Comparison of ENCODE assay signal across 8 cellular contexts in the genomic region with DNA sequence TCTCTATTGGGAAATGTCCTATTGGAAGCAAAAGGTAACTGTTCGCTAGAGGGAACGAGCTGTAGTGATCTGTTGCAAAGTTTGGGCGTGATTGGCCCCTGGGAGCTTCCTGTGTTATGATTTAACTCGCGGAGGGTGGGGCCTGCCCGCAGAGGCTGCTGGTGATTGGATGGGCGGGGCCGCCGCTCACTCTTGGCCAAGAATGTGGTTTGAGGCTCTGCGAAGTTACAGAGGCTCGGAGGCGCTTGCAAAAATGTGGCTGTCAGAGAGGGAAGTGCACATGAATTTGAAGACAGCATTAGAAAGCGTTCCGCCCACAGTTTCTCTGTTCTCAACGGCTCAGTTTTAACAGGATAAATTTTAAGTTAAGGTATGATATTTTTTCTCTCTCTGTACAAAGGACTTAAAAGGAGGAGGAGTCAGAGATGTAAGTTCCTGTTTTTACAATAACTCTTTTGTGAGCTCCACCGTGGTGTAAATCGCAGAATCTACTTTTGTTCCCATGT. TPM values are rescaled to one million over a fixed set of nuclear protein-coding genes. Genes with fewer than 3 reads are reported as not detected.
DNase-seq lines count a peak whose midpoint lies in the region; ATAC-seq and TF ChIP-seq lines count a peak whose summit lies in the region.

No MANE protein-coding gene starts in this region.

- under 1% methylated on average over 17 of the region's 17 CpGs for WGBS in liver

- H3K27me3 ChIP-seq in AG04450 (ENCODE audit: control insufficient read depth, insufficient read depth, low read length) (no peaks in the 10 kb centered on the region), liver (ENCODE audit: control insufficient read depth in 4 of 4, insufficient read depth in 4 of 4, low read length in 3 of 4) (no peaks in the 10 kb centered on the region)

- peaks cover 0 to 21% (median 7%) of the 10 kb centered on the region in 4 donors for H3K4me1 ChIP-seq in liver (ENCODE audit: control insufficient read depth in 4 of 4, insufficient read depth in 4 of 4, low read length in 3 of 4)

- H3K27ac ChIP-seq in AG04450 (ENCODE audit: low read depth, low read length) (no peak overlapping the region), liver (ENCODE audit: low read depth in 1 of 2, low read length in 2 of 2) (peak overlapping the region; percentile 62 to 71)

- POLR2A ChIA-PET in AG04450 (lab: Yijun Ruan, JAX), result interaction anchor here (0.6 to 0.7 kb wide), 2 partner anchors 35 to 38 kb away, joined by 3 to 4 read pairs; no protein-coding TSS in a partner anchor

- ATAC-seq in GM18868 (IDR thresholded peaks at IDR 0.05; ENCODE audit: unreplicated experiment) (peak; percentile 99), HG03103 (IDR thresholded peaks at IDR 0.05; ENCODE audit: low read depth, unreplicated experiment) (peak; percentile 93)

- DNase-seq in AG04450 (ENCODE audit: low read depth, low spot score) (peak; percentile 88), NCI-H524 treated with DMSO at 0.1 percent for 48 hours (lab: John Stamatoyannopoulos, UW) (peak; percentile 93), dermis blood vessel endothelial cell (peak; percentile 97)
- DNase-seq in activated CD4-positive, alpha-beta T cell treated with anti-CD3 and anti-CD28 coated beads, Interleukin-2, amount 50 U/mL, for 1 hour, result peak; percentile 94
- peak; percentile 95 for DNase-seq in stimulated activated CD4-positive, alpha-beta T cell treated with anti-CD3 and anti-CD28 coated beads, Interleukin-4, amount 100 ng/mL, for 1 hour

- H3K36me3 ChIP-seq in liver (ENCODE audit: control insufficient read depth in 4 of 4, insufficient read depth in 3 of 4, low read depth in 1 of 4, low read length in 3 of 4), result no peaks in the 10 kb centered on the region

- peak; percentile 68 to 74 for TF ChIP-seq RAD21 in liver (IDR thresholded peaks at IDR 0.05)

- H3K9me3 ChIP-seq in AG04450 (ENCODE audit: control insufficient read depth, insufficient read depth, low read length) (no peaks in the 10 kb centered on the region), liver (ENCODE audit: control insufficient read depth in 4 of 4, low read length in 3 of 4) (no peaks in the 10 kb centered on the region)

- peak overlapping the region; percentile 47 to 71 for H3K9ac ChIP-seq in liver (ENCODE audit: low read depth in 1 of 2, low read length in 2 of 2)

- CTCF ChIA-PET in AG04450 (lab: Charles Lee), result interaction anchor here (0.6 to 2.3 kb wide), 20 partner anchors 9 to 459 kb away, joined by 3 to 14 read pairs (median 4); a partner anchor contains a TSS

- TF ChIP-seq CTCF in AG04450 (IDR thresholded peaks at IDR 0.05; ENCODE audit: low read depth, low read length) (peak; percentile 41), liver (IDR thresholded peaks at IDR 0.05; ENCODE audit: low read depth, low read length, missing input control) (peak; percentile 42)

- H3K4me3 ChIP-seq in AG04450 (ENCODE audit: low read depth, low read length) (peak overlapping the region; percentile 67), liver (ENCODE audit: low read depth in 1 of 3, low read length in 3 of 3) (peak overlapping the region; percentile 46 to 62 (median 50))

TF ChIP-seq in liver, 16 proteins besides CTCF, POLR2A, EP300 and RAD21:
- TF ChIP-seq, protein P1, sequence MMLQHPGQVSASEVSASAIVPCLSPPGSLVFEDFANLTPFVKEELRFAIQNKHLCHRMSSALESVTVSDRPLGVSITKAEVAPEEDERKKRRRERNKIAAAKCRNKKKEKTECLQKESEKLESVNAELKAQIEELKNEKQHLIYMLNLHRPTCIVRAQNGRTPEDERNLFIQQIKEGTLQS (IDR thresholded peaks at IDR 0.05), result peak; percentile 54
- TF ChIP-seq TAF1 (conservative IDR thresholded peaks at IDR 0.05) (peak; percentile 78), FOXA1 (IDR thresholded peaks at IDR 0.05) (no peak), NR2F2 (IDR thresholded peaks at IDR 0.05) (peak; percentile 11), SP1 (IDR thresholded peaks at IDR 0.05) (peak; percentile 86), EGR1 (IDR thresholded peaks at IDR 0.05; ENCODE audit: low read depth in 2 of 2) (peak in 1 of 2 donors; percentile 23), JUND (IDR thresholded peaks at IDR 0.05) (peak; percentile 13 to 53), HNF4A (conservative IDR thresholded peaks at IDR 0.05) (peak; percentile 36 to 37), FOXA2 (IDR thresholded peaks at IDR 0.05) (no peak), GABPA (IDR thresholded peaks at IDR 0.05 in 1 of 2, conservative IDR thresholded peaks at IDR 0.05 in 1 of 2) (peak; percentile 26 to 65), RXRA (IDR thresholded peaks at IDR 0.05) (peak; percentile 55 to 62), HNF4G (IDR thresholded peaks at IDR 0.05) (no peak), YY1 (IDR thresholded peaks at IDR 0.05) (peak; percentile 70)
- TF ChIP-seq, protein P2, sequence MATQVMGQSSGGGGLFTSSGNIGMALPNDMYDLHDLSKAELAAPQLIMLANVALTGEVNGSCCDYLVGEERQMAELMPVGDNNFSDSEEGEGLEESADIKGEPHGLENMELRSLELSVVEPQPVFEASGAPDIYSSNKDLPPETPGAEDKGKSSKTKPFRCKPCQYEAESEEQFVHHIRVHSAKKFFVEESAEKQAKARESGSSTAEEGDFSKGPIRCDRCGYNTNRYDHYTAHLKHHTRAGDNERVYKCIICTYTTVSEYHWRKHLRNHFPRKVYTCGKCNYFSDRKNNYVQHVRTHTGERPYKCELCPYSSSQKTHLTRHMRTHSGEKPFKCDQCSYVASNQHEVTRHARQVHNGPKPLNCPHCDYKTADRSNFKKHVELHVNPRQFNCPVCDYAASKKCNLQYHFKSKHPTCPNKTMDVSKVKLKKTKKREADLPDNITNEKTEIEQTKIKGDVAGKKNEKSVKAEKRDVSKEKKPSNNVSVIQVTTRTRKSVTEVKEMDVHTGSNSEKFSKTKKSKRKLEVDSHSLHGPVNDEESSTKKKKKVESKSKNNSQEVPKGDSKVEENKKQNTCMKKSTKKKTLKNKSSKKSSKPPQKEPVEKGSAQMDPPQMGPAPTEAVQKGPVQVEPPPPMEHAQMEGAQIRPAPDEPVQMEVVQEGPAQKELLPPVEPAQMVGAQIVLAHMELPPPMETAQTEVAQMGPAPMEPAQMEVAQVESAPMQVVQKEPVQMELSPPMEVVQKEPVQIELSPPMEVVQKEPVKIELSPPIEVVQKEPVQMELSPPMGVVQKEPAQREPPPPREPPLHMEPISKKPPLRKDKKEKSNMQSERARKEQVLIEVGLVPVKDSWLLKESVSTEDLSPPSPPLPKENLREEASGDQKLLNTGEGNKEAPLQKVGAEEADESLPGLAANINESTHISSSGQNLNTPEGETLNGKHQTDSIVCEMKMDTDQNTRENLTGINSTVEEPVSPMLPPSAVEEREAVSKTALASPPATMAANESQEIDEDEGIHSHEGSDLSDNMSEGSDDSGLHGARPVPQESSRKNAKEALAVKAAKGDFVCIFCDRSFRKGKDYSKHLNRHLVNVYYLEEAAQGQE (IDR thresholded peaks at IDR 0.05), result peak; percentile 90
- TF ChIP-seq, protein P3, sequence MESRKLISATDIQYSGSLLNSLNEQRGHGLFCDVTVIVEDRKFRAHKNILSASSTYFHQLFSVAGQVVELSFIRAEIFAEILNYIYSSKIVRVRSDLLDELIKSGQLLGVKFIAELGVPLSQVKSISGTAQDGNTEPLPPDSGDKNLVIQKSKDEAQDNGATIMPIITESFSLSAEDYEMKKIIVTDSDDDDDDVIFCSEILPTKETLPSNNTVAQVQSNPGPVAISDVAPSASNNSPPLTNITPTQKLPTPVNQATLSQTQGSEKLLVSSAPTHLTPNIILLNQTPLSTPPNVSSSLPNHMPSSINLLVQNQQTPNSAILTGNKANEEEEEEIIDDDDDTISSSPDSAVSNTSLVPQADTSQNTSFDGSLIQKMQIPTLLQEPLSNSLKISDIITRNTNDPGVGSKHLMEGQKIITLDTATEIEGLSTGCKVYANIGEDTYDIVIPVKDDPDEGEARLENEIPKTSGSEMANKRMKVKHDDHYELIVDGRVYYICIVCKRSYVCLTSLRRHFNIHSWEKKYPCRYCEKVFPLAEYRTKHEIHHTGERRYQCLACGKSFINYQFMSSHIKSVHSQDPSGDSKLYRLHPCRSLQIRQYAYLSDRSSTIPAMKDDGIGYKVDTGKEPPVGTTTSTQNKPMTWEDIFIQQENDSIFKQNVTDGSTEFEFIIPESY (IDR thresholded peaks at IDR 0.05), result peak; percentile 76
- TF ChIP-seq, protein P4, sequence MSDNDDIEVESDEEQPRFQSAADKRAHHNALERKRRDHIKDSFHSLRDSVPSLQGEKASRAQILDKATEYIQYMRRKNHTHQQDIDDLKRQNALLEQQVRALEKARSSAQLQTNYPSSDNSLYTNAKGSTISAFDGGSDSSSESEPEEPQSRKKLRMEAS (IDR thresholded peaks at IDR 0.05), result peak; percentile 69
TF ChIP-seq in liver: peak in this region for 13.

RNA-seq across cellular contexts. Expression of a gene that starts 46.9 kb away (rescaled TPM):
- polyA plus RNA-seq in AG04450 (2011; rRNA removed) (5.9 and 8.3 TPM in 2 replicates), liver (1 to 10 TPM; 1.6 to 2.5 TPM)
- polyA minus RNA-seq in AG04450 (2011; rRNA and poly(A)+ RNA removed), result 5.4 and 9.1 TPM in 2 replicates
- total RNA-seq in dermis blood vessel endothelial cell (15.1 and 22.0 TPM in 2 replicates), liver (1 to 10 TPM; 6.3 to 8.7 TPM)
